1 cellular context compared by ENCODE assay signal in genomic region chr1:25819496-25820246, GRCh38.
TF ChIP-seq lines count a peak whose summit lies in the region.

Gene MTFR1L (plus strand): TSS chr1:25819954. CDS start chr1:25823105, 3,151 bp downstream.

TF ChIP-seq in HepG2, 621 proteins besides CTCF, POLR2A, EP300 and RAD21 (continued from another document and continues in another):
- TF ChIP-seq NR2F1 (CRISPR knock-in tag; IDR thresholded peaks at IDR 0.05): peak in 1 of 2 experiments; percentile 15; a peak in 1 of 4 replicates
- TF ChIP-seq ZNF747 (CRISPR knock-in tag; IDR thresholded peaks at IDR 0.05; ENCODE audit: borderline replicate concordance): peak; percentile 68; the same call in 1 of the 2 replicates
- TF ChIP-seq ZNF12 (CRISPR knock-in tag; IDR thresholded peaks at IDR 0.05): peak; percentile 45; the same call in 1 of the 2 replicates
- no peak for TF ChIP-seq SOX6 (IDR thresholded peaks at IDR 0.05)
- TF ChIP-seq SOX6 (CRISPR knock-in tag; IDR thresholded peaks at IDR 0.05): peak; percentile 72
- no peak for TF ChIP-seq ZNF460 (CRISPR knock-in tag; IDR thresholded peaks at IDR 0.05; ENCODE audit: borderline replicate concordance)
- TF ChIP-seq SP4 (CRISPR knock-in tag; IDR thresholded peaks at IDR 0.05): peak; percentile 84
- TF ChIP-seq, protein P1, sequence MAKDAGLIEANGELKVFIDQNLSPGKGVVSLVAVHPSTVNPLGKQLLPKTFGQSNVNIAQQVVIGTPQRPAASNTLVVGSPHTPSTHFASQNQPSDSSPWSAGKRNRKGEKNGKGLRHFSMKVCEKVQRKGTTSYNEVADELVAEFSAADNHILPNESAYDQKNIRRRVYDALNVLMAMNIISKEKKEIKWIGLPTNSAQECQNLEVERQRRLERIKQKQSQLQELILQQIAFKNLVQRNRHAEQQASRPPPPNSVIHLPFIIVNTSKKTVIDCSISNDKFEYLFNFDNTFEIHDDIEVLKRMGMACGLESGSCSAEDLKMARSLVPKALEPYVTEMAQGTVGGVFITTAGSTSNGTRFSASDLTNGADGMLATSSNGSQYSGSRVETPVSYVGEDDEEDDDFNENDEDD (CRISPR knock-in tag; IDR thresholded peaks at IDR 0.05; ENCODE audit: borderline replicate concordance): 0 out of 2 replicates have a peak, but pooled peaks have one; percentile 50
- TF ChIP-seq ZNF639 (CRISPR knock-in tag; conservative IDR thresholded peaks at IDR 0.05): peak; percentile 93
- 0 out of 2 replicates have a peak, but pooled peaks have one; percentile 57 for TF ChIP-seq MYPOP (CRISPR knock-in tag; IDR thresholded peaks at IDR 0.05)
- TF ChIP-seq, protein P2, sequence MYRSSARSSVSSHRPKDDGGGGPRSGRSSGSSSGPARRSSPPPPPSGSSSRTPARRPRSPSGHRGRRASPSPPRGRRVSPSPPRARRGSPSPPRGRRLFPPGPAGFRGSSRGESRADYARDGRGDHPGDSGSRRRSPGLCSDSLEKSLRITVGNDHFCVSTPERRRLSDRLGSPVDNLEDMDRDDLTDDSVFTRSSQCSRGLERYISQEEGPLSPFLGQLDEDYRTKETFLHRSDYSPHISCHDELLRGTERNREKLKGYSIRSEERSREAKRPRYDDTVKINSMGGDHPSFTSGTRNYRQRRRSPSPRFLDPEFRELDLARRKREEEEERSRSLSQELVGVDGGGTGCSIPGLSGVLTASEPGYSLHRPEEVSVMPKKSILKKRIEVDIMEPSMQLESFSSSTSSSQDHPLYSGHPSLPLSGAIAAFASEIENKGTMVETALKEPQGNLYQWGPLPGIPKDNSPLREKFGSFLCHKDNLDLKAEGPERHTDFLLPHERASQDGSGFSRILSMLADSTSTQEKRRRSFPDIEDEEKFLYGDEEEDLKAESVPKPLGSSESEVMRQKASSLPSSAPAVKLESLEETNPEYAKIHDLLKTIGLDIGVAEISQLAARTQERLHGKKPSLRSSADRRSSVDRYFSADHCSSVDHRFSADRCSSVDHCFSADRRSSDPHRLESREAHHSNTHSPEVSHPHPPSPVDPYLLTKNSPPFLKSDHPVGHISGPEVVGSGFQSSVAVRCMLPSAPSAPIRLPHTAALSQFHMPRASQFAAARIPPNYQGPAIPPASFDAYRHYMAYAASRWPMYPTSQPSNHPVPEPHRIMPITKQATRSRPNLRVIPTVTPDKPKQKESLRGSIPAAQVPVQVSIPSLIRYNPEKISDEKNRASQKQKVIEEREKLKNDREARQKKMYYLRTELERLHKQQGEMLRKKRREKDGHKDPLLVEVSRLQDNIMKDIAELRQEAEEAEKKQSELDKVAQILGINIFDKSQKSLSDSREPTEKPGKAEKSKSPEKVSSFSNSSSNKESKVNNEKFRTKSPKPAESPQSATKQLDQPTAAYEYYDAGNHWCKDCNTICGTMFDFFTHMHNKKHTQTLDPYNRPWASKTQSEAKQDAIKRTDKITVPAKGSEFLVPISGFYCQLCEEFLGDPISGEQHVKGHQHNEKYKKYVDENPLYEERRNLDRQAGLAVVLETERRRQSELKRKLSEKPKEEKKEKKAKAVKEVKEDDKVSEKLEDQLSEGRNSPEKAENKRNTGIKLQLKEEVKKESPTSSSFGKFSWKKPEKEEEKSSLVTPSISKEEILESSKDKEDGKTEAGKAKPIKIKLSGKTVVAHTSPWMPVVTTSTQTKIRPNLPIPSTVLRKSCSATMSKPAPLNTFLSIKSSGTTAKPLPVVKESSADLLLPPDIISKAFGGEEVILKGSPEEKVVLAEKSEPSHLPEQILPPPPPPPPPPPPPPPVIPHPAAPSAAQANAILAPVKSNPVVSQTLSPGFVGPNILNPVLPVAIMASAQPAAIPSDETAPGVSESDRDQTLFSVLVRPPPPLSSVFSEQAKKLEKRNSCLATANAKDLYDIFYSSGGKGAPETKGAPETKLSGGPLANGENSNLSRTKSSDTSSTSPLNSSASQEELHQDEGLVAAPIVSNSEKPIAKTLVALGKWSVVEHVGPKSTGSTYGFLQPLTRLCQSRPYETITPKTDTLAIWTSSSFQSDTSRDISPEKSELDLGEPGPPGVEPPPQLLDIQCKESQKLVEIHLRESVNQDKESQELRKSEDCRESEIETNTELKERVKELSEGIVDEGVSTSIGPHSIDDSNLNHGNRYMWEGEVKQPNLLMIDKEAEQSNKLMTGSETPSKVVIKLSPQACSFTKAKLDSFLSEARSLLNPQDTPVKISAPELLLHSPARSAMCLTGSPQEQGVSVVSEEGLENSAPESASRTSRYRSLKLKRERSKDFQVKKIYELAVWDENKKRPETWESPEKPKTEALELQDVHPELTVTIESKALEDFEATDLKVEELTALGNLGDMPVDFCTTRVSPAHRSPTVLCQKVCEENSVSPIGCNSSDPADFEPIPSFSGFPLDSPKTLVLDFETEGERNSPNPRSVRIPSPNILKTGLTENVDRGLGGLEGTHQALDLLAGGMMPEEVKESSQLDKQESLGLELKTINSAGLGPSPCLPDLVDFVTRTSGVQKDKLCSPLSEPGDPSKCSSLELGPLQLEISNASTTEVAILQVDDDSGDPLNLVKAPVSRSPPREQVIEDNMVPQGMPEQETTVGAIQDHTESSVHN (CRISPR knock-in tag; IDR thresholded peaks at IDR 0.05): no peak
- no peak for TF ChIP-seq ZNF292 (CRISPR knock-in tag; IDR thresholded peaks at IDR 0.05; ENCODE audit: borderline replicate concordance, low read depth)
- TF ChIP-seq PRMT3 (CRISPR knock-in tag; IDR thresholded peaks at IDR 0.05; ENCODE audit: borderline replicate concordance, low read depth): 0 out of 2 replicates have a peak, but pooled peaks have one; percentile 25
- TF ChIP-seq, protein P3, sequence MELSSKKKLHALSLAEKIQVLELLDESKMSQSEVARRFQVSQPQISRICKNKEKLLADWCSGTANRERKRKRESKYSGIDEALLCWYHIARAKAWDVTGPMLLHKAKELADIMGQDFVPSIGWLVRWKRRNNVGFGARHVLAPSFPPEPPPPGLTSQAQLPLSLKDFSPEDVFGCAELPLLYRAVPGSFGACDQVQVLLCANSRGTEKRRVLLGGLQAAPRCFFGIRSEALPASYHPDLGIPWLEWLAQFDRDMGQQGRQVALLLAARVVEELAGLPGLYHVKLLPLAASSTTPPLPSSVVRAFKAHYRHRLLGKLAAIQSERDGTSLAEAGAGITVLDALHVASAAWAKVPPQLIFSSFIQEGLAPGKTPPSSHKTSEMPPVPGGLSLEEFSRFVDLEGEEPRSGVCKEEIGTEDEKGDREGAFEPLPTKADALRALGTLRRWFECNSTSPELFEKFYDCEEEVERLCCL (CRISPR knock-in tag; IDR thresholded peaks at IDR 0.05; ENCODE audit: borderline replicate concordance): 0 out of 2 replicates have a peak, but pooled peaks have one; percentile 22
- TF ChIP-seq CENPX (CRISPR knock-in tag; IDR thresholded peaks at IDR 0.05): no peak
- peak; percentile 83 for TF ChIP-seq TAF1 (CRISPR knock-in tag; IDR thresholded peaks at IDR 0.05)
- TF ChIP-seq, protein P4, sequence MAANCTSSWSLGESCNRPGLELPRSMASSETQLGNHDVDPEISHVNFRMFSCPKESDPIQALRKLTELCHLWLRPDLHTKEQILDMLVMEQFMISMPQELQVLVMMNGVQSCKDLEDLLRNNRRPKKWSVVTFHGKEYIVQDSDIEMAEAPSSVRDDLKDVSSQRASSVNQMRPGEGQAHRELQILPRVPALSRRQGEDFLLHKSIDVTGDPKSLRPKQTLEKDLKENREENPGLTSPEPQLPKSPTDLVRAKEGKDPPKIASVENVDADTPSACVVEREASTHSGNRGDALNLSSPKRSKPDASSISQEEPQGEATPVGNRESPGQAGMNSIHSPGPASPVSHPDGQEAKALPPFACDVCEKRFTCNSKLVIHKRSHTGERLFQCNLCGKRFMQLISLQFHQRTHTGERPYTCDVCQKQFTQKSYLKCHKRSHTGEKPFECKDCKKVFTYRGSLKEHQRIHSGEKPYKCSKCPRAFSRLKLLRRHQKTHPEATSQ (CRISPR knock-in tag; IDR thresholded peaks at IDR 0.05; ENCODE audit: borderline replicate concordance): no peak; the same call in 1 of the 2 replicates
- TF ChIP-seq MLXIP (CRISPR knock-in tag; IDR thresholded peaks at IDR 0.05; ENCODE audit: borderline replicate concordance): 0 out of 2 replicates have a peak, but pooled peaks have one; percentile 10
- TF ChIP-seq KLF11 (CRISPR knock-in tag; IDR thresholded peaks at IDR 0.05): peak; percentile 61; the same call in 1 of the 2 replicates
- no peak for TF ChIP-seq ZNF629 (CRISPR knock-in tag; conservative IDR thresholded peaks at IDR 0.05)
- TF ChIP-seq ISX (CRISPR knock-in tag; conservative IDR thresholded peaks at IDR 0.05): no peak
- peak; percentile 73 for TF ChIP-seq HOXA3 (CRISPR knock-in tag; IDR thresholded peaks at IDR 0.05)
- 0 out of 2 replicates have a peak, but pooled peaks have one; percentile 29 for TF ChIP-seq NAIF1 (CRISPR knock-in tag; IDR thresholded peaks at IDR 0.05; ENCODE audit: borderline replicate concordance)
- TF ChIP-seq ZNF350 (CRISPR knock-in tag; IDR thresholded peaks at IDR 0.05; ENCODE audit: borderline replicate concordance, low read depth): peak; percentile 61
- TF ChIP-seq, protein P5, sequence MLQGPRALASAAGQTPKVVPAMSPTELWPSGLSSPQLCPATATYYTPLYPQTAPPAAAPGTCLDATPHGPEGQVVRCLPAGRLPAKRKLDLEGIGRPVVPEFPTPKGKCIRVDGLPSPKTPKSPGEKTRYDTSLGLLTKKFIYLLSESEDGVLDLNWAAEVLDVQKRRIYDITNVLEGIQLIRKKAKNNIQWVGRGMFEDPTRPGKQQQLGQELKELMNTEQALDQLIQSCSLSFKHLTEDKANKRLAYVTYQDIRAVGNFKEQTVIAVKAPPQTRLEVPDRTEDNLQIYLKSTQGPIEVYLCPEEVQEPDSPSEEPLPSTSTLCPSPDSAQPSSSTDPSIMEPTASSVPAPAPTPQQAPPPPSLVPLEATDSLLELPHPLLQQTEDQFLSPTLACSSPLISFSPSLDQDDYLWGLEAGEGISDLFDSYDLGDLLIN (CRISPR knock-in tag; IDR thresholded peaks at IDR 0.05; ENCODE audit: borderline replicate concordance): peak; percentile 84; the same call in 1 of the 2 replicates
- TF ChIP-seq ZNF558 (CRISPR knock-in tag; IDR thresholded peaks at IDR 0.05; ENCODE audit: borderline replicate concordance): 0 out of 2 replicates have a peak, but pooled peaks have one; percentile 87
- 0 out of 2 replicates have a peak, but pooled peaks have one; percentile 8 for TF ChIP-seq ZNF670 (CRISPR knock-in tag; IDR thresholded peaks at IDR 0.05; ENCODE audit: borderline replicate concordance)
- TF ChIP-seq MXD4 (CRISPR knock-in tag; IDR thresholded peaks at IDR 0.05): 0 out of 2 replicates have a peak, but pooled peaks have one; percentile 64
- peak; percentile 22; the same call in 1 of the 2 replicates for TF ChIP-seq ETV6 (CRISPR knock-in tag; conservative IDR thresholded peaks at IDR 0.05)
- peak; percentile 95; the same call in 1 of the 2 replicates for TF ChIP-seq ZNF136 (CRISPR knock-in tag; IDR thresholded peaks at IDR 0.05; ENCODE audit: low read depth)
- TF ChIP-seq E2F1 (CRISPR knock-in tag; IDR thresholded peaks at IDR 0.05): 0 out of 2 replicates have a peak, but pooled peaks have one; percentile 33
- peak; percentile 81 for TF ChIP-seq ZFX (CRISPR knock-in tag; IDR thresholded peaks at IDR 0.05; ENCODE audit: low read depth)
- TF ChIP-seq MEIS2 (CRISPR knock-in tag; IDR thresholded peaks at IDR 0.05): peak; percentile 54; the same call in 1 of the 2 replicates
- peak; percentile 44 for TF ChIP-seq FOSL2 (CRISPR knock-in tag; IDR thresholded peaks at IDR 0.05)
- peak; percentile 33 for TF ChIP-seq BORCS8-MEF2B (CRISPR knock-in tag; IDR thresholded peaks at IDR 0.05)
- no peak for TF ChIP-seq RORA (CRISPR knock-in tag; IDR thresholded peaks at IDR 0.05)
- TF ChIP-seq ZNF598 (CRISPR knock-in tag; IDR thresholded peaks at IDR 0.05; ENCODE audit: borderline replicate concordance): peak; percentile 54; the same call in 1 of the 2 replicates
- TF ChIP-seq SMAD3 (CRISPR knock-in tag; IDR thresholded peaks at IDR 0.05): 0 out of 2 replicates have a peak, but pooled peaks have one; percentile 32
- peak; percentile 71; the same call in 1 of the 2 replicates for TF ChIP-seq GZF1 (CRISPR knock-in tag; IDR thresholded peaks at IDR 0.05)
- peak; percentile 73 for TF ChIP-seq POGZ (CRISPR knock-in tag; IDR thresholded peaks at IDR 0.05)
- peak; percentile 85 for TF ChIP-seq KAT8 (CRISPR knock-in tag; IDR thresholded peaks at IDR 0.05)
